In the genomic region with DNA sequence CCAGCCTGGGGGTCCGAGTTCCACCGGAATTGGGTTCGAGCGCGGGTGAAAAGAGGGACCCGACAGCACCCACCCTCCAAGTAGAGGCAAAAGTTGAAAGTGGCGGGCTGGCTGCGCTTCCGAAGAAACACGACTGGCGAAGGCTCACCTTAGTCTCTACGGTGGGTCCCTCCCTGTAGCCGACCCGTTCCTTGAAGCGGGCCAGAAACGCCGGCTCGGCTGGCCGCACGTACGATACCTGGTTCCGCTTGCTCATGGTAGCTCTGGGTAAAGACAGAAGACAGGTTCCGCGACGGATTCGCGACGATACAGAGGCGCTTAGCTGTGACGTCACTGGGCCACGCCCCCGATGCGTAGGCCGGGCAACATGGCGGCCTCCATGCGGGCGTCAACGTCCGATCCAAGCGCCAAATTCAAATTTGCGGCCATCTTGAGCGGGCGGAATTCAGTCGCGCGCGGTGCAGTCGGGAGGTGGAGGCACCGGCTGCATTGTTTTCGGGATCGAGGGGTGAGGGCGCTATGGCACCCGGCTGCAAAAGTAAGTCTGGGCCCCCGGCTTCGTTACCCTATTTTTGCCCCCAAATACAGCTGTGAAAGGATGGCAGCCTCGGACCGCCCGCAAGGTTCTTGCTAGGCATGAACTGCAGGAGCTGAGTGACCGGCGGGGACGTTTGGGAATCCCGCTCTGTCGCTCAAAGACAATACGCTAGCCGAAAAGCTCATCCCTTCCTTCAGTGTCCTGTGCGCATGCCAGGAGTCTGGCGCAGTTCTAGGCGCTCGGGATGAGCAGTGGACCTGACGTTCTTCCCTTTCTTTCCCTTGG, we compare ENCODE assay signal across 1 cellular context.
TF ChIP-seq lines count a peak whose summit lies in the region.

KIAA1143 (minus strand) TSS at position 273 of the 823 bp plus-strand sequence; CDS start at position 256, 17 bp downstream.
A gene with protein sequence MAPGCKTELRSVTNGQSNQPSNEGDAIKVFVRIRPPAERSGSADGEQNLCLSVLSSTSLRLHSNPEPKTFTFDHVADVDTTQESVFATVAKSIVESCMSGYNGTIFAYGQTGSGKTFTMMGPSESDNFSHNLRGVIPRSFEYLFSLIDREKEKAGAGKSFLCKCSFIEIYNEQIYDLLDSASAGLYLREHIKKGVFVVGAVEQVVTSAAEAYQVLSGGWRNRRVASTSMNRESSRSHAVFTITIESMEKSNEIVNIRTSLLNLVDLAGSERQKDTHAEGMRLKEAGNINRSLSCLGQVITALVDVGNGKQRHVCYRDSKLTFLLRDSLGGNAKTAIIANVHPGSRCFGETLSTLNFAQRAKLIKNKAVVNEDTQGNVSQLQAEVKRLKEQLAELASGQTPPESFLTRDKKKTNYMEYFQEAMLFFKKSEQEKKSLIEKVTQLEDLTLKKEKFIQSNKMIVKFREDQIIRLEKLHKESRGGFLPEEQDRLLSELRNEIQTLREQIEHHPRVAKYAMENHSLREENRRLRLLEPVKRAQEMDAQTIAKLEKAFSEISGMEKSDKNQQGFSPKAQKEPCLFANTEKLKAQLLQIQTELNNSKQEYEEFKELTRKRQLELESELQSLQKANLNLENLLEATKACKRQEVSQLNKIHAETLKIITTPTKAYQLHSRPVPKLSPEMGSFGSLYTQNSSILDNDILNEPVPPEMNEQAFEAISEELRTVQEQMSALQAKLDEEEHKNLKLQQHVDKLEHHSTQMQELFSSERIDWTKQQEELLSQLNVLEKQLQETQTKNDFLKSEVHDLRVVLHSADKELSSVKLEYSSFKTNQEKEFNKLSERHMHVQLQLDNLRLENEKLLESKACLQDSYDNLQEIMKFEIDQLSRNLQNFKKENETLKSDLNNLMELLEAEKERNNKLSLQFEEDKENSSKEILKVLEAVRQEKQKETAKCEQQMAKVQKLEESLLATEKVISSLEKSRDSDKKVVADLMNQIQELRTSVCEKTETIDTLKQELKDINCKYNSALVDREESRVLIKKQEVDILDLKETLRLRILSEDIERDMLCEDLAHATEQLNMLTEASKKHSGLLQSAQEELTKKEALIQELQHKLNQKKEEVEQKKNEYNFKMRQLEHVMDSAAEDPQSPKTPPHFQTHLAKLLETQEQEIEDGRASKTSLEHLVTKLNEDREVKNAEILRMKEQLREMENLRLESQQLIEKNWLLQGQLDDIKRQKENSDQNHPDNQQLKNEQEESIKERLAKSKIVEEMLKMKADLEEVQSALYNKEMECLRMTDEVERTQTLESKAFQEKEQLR (N-terminal part only) (plus strand): TSS at position 448 of the 823 bp plus-strand sequence. CDS start 72 bp downstream, at position 520.

TF ChIP-seq in neural cell, 6 proteins besides CTCF, POLR2A, EP300 and RAD21:
- peak; percentile 49 for TF ChIP-seq TAF1 (IDR thresholded peaks at IDR 0.05; ENCODE audit: low read depth)
- no peak for TF ChIP-seq EZH2 (IDR thresholded peaks at IDR 0.05; ENCODE audit: borderline replicate concordance, insufficient read depth, low read length, poor library complexity, severe bottlenecking)
- peak; percentile 88 for TF ChIP-seq POLR2AphosphoS5 (IDR thresholded peaks at IDR 0.05)
- TF ChIP-seq, protein P1, sequence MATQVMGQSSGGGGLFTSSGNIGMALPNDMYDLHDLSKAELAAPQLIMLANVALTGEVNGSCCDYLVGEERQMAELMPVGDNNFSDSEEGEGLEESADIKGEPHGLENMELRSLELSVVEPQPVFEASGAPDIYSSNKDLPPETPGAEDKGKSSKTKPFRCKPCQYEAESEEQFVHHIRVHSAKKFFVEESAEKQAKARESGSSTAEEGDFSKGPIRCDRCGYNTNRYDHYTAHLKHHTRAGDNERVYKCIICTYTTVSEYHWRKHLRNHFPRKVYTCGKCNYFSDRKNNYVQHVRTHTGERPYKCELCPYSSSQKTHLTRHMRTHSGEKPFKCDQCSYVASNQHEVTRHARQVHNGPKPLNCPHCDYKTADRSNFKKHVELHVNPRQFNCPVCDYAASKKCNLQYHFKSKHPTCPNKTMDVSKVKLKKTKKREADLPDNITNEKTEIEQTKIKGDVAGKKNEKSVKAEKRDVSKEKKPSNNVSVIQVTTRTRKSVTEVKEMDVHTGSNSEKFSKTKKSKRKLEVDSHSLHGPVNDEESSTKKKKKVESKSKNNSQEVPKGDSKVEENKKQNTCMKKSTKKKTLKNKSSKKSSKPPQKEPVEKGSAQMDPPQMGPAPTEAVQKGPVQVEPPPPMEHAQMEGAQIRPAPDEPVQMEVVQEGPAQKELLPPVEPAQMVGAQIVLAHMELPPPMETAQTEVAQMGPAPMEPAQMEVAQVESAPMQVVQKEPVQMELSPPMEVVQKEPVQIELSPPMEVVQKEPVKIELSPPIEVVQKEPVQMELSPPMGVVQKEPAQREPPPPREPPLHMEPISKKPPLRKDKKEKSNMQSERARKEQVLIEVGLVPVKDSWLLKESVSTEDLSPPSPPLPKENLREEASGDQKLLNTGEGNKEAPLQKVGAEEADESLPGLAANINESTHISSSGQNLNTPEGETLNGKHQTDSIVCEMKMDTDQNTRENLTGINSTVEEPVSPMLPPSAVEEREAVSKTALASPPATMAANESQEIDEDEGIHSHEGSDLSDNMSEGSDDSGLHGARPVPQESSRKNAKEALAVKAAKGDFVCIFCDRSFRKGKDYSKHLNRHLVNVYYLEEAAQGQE (IDR thresholded peaks at IDR 0.05; ENCODE audit: borderline replicate concordance) = no peak
- peak; percentile 57 for TF ChIP-seq SMC3 (conservative IDR thresholded peaks at IDR 0.05; ENCODE audit: poor library complexity)
- TF ChIP-seq MXI1 (conservative IDR thresholded peaks at IDR 0.05; ENCODE audit: poor library complexity, severe bottlenecking) = peak; percentile 100
